ENCODE assay signal across 8 cellular contexts in genomic region chr2:165239230-165239629, GRCh38. TPM values are rescaled to one million over a fixed set of nuclear protein-coding genes. Genes with fewer than 3 reads are reported as not detected.
DNase-seq lines count a peak whose midpoint lies in the region; ATAC-seq and TF ChIP-seq lines count a peak whose summit lies in the region.

Gene SCN2A, plus strand, starts transcription at chr2:165239414. Its CDS starts 56,410 bp downstream, at chr2:165295824.

- peaks cover 2% of the 10 kb centered on the region for H3K4me1 Mint-ChIP-seq in endodermal cell

- DNase-seq in ACHN (peak; percentile 74), NCI-H82 treated with DMSO at 0.1 percent for 48 hours (lab: John Stamatoyannopoulos, UW; ENCODE audit: unreplicated experiment) (peak; percentile 55), endodermal cell (peak; percentile 51), myocyte (ENCODE audit: low read depth) (peak; percentile 59), activated gamma-delta T cell treated with Interleukin-2 at 50 U/mL for 16 hours (no peak)
- DNase-seq in stimulated activated CD4-positive, alpha-beta T cell treated with anti-CD3 and anti-CD28 coated beads, Interleukin-4, amount 100 ng/mL, for 24 hours: no peak

- no peak within 1 kb of the TSS for H3K27ac Mint-ChIP-seq in endodermal cell

- no peaks in the 10 kb centered on the region for H3K36me3 Mint-ChIP-seq in endodermal cell (ENCODE audit: low read depth)

- ATAC-seq in HG03432 (IDR thresholded peaks at IDR 0.05; ENCODE audit: unreplicated experiment): peak; percentile 78

- no peaks in the 10 kb centered on the region for H3K36me3 ChIP-seq in endodermal cell (ENCODE audit: control insufficient read depth, insufficient read depth, low read length)

- peaks cover 3% of the 10 kb centered on the region for H3K27me3 Mint-ChIP-seq in endodermal cell (ENCODE audit: insufficient read depth)

- H3K4me3 Mint-ChIP-seq in endodermal cell: no peak within 1 kb of the TSS

- H3K4me3 ChIP-seq in endodermal cell (ENCODE audit: low read length): no peak within 1 kb of the TSS

- no peak within 1 kb of the TSS for H3K9ac ChIP-seq in endodermal cell (ENCODE audit: extremely low read depth, low read length, poor library complexity, severe bottlenecking)

- no peak within 1 kb of the TSS for H3K27ac ChIP-seq in endodermal cell (ENCODE audit: low read depth, low read length)

- in situ Hi-C loops in ACHN (cut with HindIII; ENCODE audit: low pct_ligation_motif_present, low pct_unique_long_range_greater_than_20kb, low sequenced_read_pairs): no loop called here

- 29 to 49% methylated on average over 2 to 3 of the region's 3 CpGs for WGBS in endodermal cell (ENCODE audit: insufficient coverage in 1 of 2, insufficient read length in 1 of 2), 2 experiments

- H3K9me3 ChIP-seq in endodermal cell (ENCODE audit: control insufficient read depth, low read length): no peaks in the 10 kb centered on the region

- TF ChIP-seq CTCF in GM12872 (IDR thresholded peaks at IDR 0.05; ENCODE audit: insufficient read depth, low read depth, low read length) (peak; percentile 46; the same call in 2 of the 3 replicates), endodermal cell (conservative IDR thresholded peaks at IDR 0.05) (peak; percentile 92)

- no peaks in the 10 kb centered on the region for H3K9me3 Mint-ChIP-seq in endodermal cell

- H3K27me3 ChIP-seq in endodermal cell (ENCODE audit: control insufficient read depth, insufficient read depth, low read length, poor library complexity, severe bottlenecking): no peaks in the 10 kb centered on the region

- no peaks in the 10 kb centered on the region for H3K4me1 ChIP-seq in endodermal cell (ENCODE audit: control insufficient read depth, insufficient read depth, low read length)

RNA-seq across cellular contexts. Expression of gene SCN2A, which starts in this region (rescaled TPM):
- total RNA-seq in endodermal cell (under 1 TPM; 0.15 to 0.20 TPM), myocyte (0.56 and 0.68 TPM in 2 replicates)
- 0.18 TPM for polyA plus RNA-seq in endodermal cell (2013, experiment 1 of 2)
- polyA plus RNA-seq in endodermal cell (2013, experiment 2 of 2): 0.12 TPM
- 0.15 TPM for polyA plus RNA-seq in myocyte (2012)

Comparison
In these comparisons a context has a peak if more than half of its experiments do, and no peak if none do; other contexts are left out.
1. Peak in DNase-seq in endodermal cell; RNA of the gene not detected or under 1 TPM.
2. Peak in DNase-seq in myocyte; RNA of the gene not detected or under 1 TPM.
3. DNase-seq: peak in ACHN (single experiment) and NCI-H82 treated with DMSO at 0.1 percent for 48 hours (single experiment); none in activated gamma-delta T cell treated with Interleukin-2 at 50 U/mL for 16 hours (single experiment) and stimulated activated CD4-positive, alpha-beta T cell treated with anti-CD3 and anti-CD28 coated beads, Interleukin-4, amount 100 ng/mL, for 24 hours (single experiment).